In the genomic region with DNA sequence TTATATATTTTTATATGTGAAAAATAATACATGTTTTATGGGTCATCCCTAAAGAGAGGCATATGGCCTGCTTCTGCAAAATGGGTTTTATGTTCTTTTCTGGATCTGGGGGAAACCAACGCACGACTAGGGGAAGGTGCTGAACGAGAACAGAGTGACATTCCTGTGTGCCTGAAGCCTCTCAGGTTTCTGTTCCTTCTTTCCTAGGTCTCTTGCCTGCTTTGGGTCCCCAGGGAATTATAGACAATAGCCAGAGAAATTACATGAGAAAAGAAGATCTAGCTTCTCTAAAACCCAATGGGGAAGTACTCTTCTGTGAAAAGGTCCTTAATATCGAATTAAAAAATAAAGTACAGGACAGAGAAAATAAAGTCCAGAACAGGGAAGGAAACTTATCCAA, we compare ENCODE assay signal across 20 cellular contexts.
"Had no signal": no experiment of that assay in that cellular context is flagged by ENCODE, and none has a peak within 500 bp of the region (broad histone marks: within the 10 kb centered on the region; RNA-seq: fewer than 3 reads in every experiment).

No MANE protein-coding gene starts in this region.

- H3K27me3 ChIP-seq: hepatocyte, neutrophil, right atrium auricular region, vagina had no signal

- H3K9me3 Mint-ChIP-seq: activated CD4-positive, alpha-beta T cell treated with anti-CD3 and anti-CD28 coated beads, Interleukin-2, amount 10 ng/mL, durations not matched to agents 7 days and 5 days; activated naive CD8-positive, alpha-beta T cell treated with anti-CD3 and anti-CD28 coated beads for 36 hours; naive thymus-derived CD4-positive, alpha-beta T cell had no signal

- H3K4me1 ChIP-seq: lower lobe of right lung, tibial artery, vagina had no signal

- H3K36me3 ChIP-seq: lower lobe of right lung, neutrophil, right atrium auricular region, tibial artery, vagina had no signal

- ATAC-seq: lower lobe of right lung; naive thymus-derived CD4-positive, alpha-beta T cell had no signal

- H3K27me3 Mint-ChIP-seq: activated naive CD8-positive, alpha-beta T cell treated with anti-CD3 and anti-CD28 coated beads for 36 hours had no signal

- H3K9me3 ChIP-seq: lower lobe of right lung, neutrophil, right atrium auricular region, tibial artery, vagina had no signal

- H3K36me3 Mint-ChIP-seq: activated naive CD8-positive, alpha-beta T cell treated with anti-CD3 and anti-CD28 coated beads for 36 hours; naive thymus-derived CD4-positive, alpha-beta T cell had no signal

- H3K4me1 Mint-ChIP-seq: activated CD4-positive, alpha-beta T cell treated with anti-CD3 and anti-CD28 coated beads, Interleukin-2, amount 10 ng/mL, durations not matched to agents 7 days and 5 days had no signal

- H3K4me3 Mint-ChIP-seq: activated CD4-positive, alpha-beta T cell treated with anti-CD3 and anti-CD28 coated beads, Interleukin-2, amount 10 ng/mL, durations not matched to agents 7 days and 5 days; activated naive CD8-positive, alpha-beta T cell treated with anti-CD3 and anti-CD28 coated beads for 36 hours; naive thymus-derived CD4-positive, alpha-beta T cell had no signal

- H3K4me3 ChIP-seq: hepatocyte, lower lobe of right lung, right atrium auricular region, skin epidermis, tibial artery, vagina had no signal

- H3K27ac ChIP-seq: epithelial cell of prostate, hepatocyte, lower lobe of right lung, neutrophil, skin epidermis, tibial artery, vagina, VCaP had no signal

- DNase-seq: activated CD4-positive, alpha-beta T cell treated with anti-CD3 and anti-CD28 coated beads, Interleukin-2, amount 10 ng/mL, durations not matched to agents 7 days and 5 days; activated CD8-positive, alpha-beta memory T cell treated with anti-CD3 and anti-CD28 coated beads for 24 hours; activated gamma-delta T cell treated with Interleukin-2 at 50 U/mL for 16 hours; activated naive CD8-positive, alpha-beta T cell treated with anti-CD3 and anti-CD28 coated beads for 36 hours; activated T-cell treated with anti-CD3 and anti-CD28 coated beads for 4 hours; aorta; effector memory CD4-positive, alpha-beta T cell; left cardiac atrium; lower lobe of right lung; naive thymus-derived CD4-positive, alpha-beta T cell; posterior cingulate gyrus; T-helper 9 cell; tibial artery had no signal

- H3K27ac Mint-ChIP-seq: activated CD4-positive, alpha-beta T cell treated with anti-CD3 and anti-CD28 coated beads, Interleukin-2, amount 10 ng/mL, durations not matched to agents 7 days and 5 days; activated naive CD8-positive, alpha-beta T cell treated with anti-CD3 and anti-CD28 coated beads for 36 hours; naive thymus-derived CD4-positive, alpha-beta T cell had no signal
